9 cellular contexts compared by ENCODE assay signal in the genomic region with DNA sequence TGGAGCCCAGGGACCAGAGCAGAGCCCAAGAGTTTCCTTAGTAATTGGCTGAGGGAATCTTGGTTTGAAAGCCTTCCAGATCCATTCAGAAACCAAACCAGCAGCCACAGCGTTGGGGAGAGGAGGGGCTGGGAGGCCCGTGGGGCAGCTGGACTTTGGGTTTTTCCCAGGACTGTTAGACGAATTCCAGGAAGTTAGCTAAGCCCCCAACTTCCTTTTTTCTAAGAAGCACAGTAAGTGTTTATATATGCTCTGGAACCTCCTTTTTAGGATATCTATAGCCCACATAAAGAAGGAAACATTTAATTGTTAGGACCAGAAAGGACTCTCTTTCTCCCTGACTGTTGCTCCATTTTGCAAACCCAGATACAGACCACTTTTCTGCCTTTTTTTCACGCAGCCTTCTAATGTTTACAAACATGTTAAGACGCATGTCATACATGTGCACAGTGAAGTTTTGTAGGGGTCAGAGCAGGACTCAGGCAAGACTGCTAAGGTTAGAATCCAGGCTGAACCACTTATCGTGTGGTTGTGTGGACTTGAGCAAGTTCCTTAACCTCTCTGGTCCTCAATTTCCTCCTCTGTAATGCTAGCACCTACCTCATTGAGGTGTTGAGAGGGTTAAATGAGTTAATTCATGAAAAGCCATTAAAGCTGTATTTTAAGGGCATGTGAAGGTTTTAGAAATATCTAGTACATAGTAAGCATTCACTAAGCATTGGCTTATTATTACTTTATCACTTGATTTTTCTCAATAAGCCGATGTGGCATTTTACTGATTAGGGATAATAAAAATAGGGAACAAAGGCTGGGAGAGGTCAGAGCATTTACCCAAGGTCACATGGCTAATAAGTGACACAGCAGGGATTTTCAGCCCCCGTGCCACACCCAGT. TPM values are rescaled to one million over a fixed set of nuclear protein-coding genes. Genes with fewer than 3 reads are reported as not detected.
DNase-seq lines count a peak whose midpoint lies in the region; ATAC-seq and TF ChIP-seq lines count a peak whose summit lies in the region.
"Had no signal": no experiment of that assay in that cellular context is flagged by ENCODE, and none has a peak within 500 bp of the region (broad histone marks: within the 10 kb centered on the region; RNA-seq: fewer than 3 reads in every experiment).

No MANE protein-coding gene starts in this region.

- CTCF ChIA-PET in activated CD8-positive, alpha-beta memory T cell treated with anti-CD3 and anti-CD28 coated beads, Interleukin-2, amount 10 ng/mL, durations not matched to agents 7 days and 5 days (lab: Charles Lee): interaction anchor here (0.7 to 2.6 kb wide), 5 partner anchors 9 to 192 kb away, joined by 3 to 11 read pairs (median 4); no protein-coding TSS in a partner anchor

- H3K4me1 Mint-ChIP-seq in activated CD8-positive, alpha-beta memory T cell treated with anti-CD3 and anti-CD28 coated beads, Interleukin-2, amount 10 ng/mL, durations not matched to agents 7 days and 5 days: peaks cover 25% of the 10 kb centered on the region

- in situ Hi-C loops in transverse colon (cut with MboI; ENCODE audit: low pct_ligation_motif_present in 1 of 4, low pct_unique_long_range_greater_than_20kb in 1 of 4, low sequenced_read_pairs in 3 of 4) (no loop called here), HAP-1 (cut with MboI; ENCODE audit: low sequenced_read_pairs) (no loop called here)

- H3K4me3 ChIP-seq in transverse colon (no peak overlapping the region), HAP-1 (no peak overlapping the region)

- ATAC-seq in activated CD8-positive, alpha-beta memory T cell treated with anti-CD3 and anti-CD28 coated beads, Interleukin-2, amount 10 ng/mL, durations not matched to agents 7 days and 5 days: peak; percentile 46
- peak; percentile 59 for ATAC-seq in left colon

- H3K27me3 Mint-ChIP-seq in activated CD8-positive, alpha-beta memory T cell treated with anti-CD3 and anti-CD28 coated beads, Interleukin-2, amount 10 ng/mL, durations not matched to agents 7 days and 5 days: no peaks in the 10 kb centered on the region

- no peak for TF ChIP-seq CTCF in transverse colon (IDR thresholded peaks at IDR 0.05)

- peak; percentile 54 for DNase-seq in activated CD8-positive, alpha-beta memory T cell treated with anti-CD3 and anti-CD28 coated beads, Interleukin-2, amount 10 ng/mL, durations not matched to agents 7 days and 5 days
- DNase-seq in activated CD8-positive, alpha-beta memory T cell treated with anti-CD3 and anti-CD28 coated beads, Interleukin-2, amount 50 U/mL, for 48 hours: no peak
- DNase-seq in amniotic epithelial cell (ENCODE audit: low read depth): peak; percentile 40
- no peak for DNase-seq in left colon
- peak; percentile 36 for DNase-seq in transverse colon
- no peak for DNase-seq in HAP-1 (ENCODE audit: low spot score in 2 of 2)
- DNase-seq in activated effector memory CD4-positive, alpha-beta T cell treated with anti-CD3 and anti-CD28 coated beads, Interleukin-2, amount 50 U/mL, for 16 hours: no peak
- DNase-seq in NCI-H1092 (lab: John Stamatoyannopoulos, UW): no peak
- DNase-seq: activated T-cell treated with anti-CD3 and anti-CD28 coated beads for 4 hours had no signal

- no peaks in the 10 kb centered on the region for H3K9me3 Mint-ChIP-seq in activated CD8-positive, alpha-beta memory T cell treated with anti-CD3 and anti-CD28 coated beads, Interleukin-2, amount 10 ng/mL, durations not matched to agents 7 days and 5 days (ENCODE audit: low read depth)

- TF ChIP-seq EP300 in transverse colon (IDR thresholded peaks at IDR 0.05; ENCODE audit: low read depth): no peak

- no peaks in the 10 kb centered on the region for H3K9me3 ChIP-seq in transverse colon
- H3K9me3 ChIP-seq in HAP-1: no peaks in the 10 kb centered on the region

- 36 to 38% methylated on average over 1 to 8 of the region's 8 CpGs for WGBS in transverse colon (ENCODE audit: low coverage in 1 of 2), 2 donors

- TF ChIP-seq POLR2A in transverse colon (IDR thresholded peaks at IDR 0.05): no peak

- H3K27me3 ChIP-seq in transverse colon: no peaks in the 10 kb centered on the region
- no peaks in the 10 kb centered on the region for H3K27me3 ChIP-seq in HAP-1 (ENCODE audit: low read depth)

- no peaks in the 10 kb centered on the region for H3K36me3 ChIP-seq in transverse colon
- no peaks in the 10 kb centered on the region for H3K36me3 ChIP-seq in HAP-1 (replicated peaks)

- no peak overlapping the region for H3K4me3 Mint-ChIP-seq in activated CD8-positive, alpha-beta memory T cell treated with anti-CD3 and anti-CD28 coated beads, Interleukin-2, amount 10 ng/mL, durations not matched to agents 7 days and 5 days

- H3K36me3 Mint-ChIP-seq in activated CD8-positive, alpha-beta memory T cell treated with anti-CD3 and anti-CD28 coated beads, Interleukin-2, amount 10 ng/mL, durations not matched to agents 7 days and 5 days: peaks cover 2% of the 10 kb centered on the region

- intact Hi-C loops in left colon (cut with DNase I, micrococcal nuclease): no loop called here
- intact Hi-C loops in transverse colon (cut with DNase I; ENCODE audit: low total_unique reads): no loop called here

- H3K4me1 ChIP-seq in transverse colon: peaks cover 0 to 22% (median 7%) of the 10 kb centered on the region in 4 donors
- H3K4me1 ChIP-seq in HAP-1: no peaks in the 10 kb centered on the region

- peak overlapping the region; percentile 1 to 51 (median 35) for H3K27ac ChIP-seq in transverse colon

- peak overlapping the region; percentile 52 for H3K27ac Mint-ChIP-seq in activated CD8-positive, alpha-beta memory T cell treated with anti-CD3 and anti-CD28 coated beads, Interleukin-2, amount 10 ng/mL, durations not matched to agents 7 days and 5 days

RNA-seq across cellular contexts. Expression of a gene that starts 42.4 kb away (rescaled TPM):
- total RNA-seq in activated CD8-positive, alpha-beta memory T cell treated with anti-CD3 and anti-CD28 coated beads, Interleukin-2, amount 10 ng/mL, durations not matched to agents 7 days and 5 days: not detected
- total RNA-seq in left colon (not detected), transverse colon (not detected)

Comparison
In these comparisons a context has a peak if more than half of its experiments do, and no peak if none do; other contexts are left out.
1. DNase-seq: peak in activated CD8-positive, alpha-beta memory T cell treated with anti-CD3 and anti-CD28 coated beads, Interleukin-2, amount 10 ng/mL, durations not matched to agents 7 days and 5 days (single experiment), amniotic epithelial cell (single experiment) and transverse colon (single experiment); none in activated CD8-positive, alpha-beta memory T cell treated with anti-CD3 and anti-CD28 coated beads, Interleukin-2, amount 50 U/mL, for 48 hours (single experiment), left colon (0 of 2), HAP-1 (0 of 2), activated effector memory CD4-positive, alpha-beta T cell treated with anti-CD3 and anti-CD28 coated beads, Interleukin-2, amount 50 U/mL, for 16 hours (single experiment) and NCI-H1092 (single experiment).